ENCODE assay signal across 17 cellular contexts in genomic region chr1:53826367-53826766, GRCh38. TPM values are rescaled to one million over a fixed set of nuclear protein-coding genes. Genes with fewer than 3 reads are reported as not detected.
DNase-seq lines count a peak whose midpoint lies in the region; ATAC-seq and TF ChIP-seq lines count a peak whose summit lies in the region.
"Had no signal": no experiment of that assay in that cellular context is flagged by ENCODE, and none has a peak within 500 bp of the region (broad histone marks: within the 10 kb centered on the region; RNA-seq: fewer than 3 reads in every experiment).

No MANE protein-coding gene starts in this region.

- no TSS peak for BruUV-seq in PC-3 (replicated peaks; lab: Mats Ljungman, UMichigan)

- no peaks in the 10 kb centered on the region for H3K9me2 ChIP-seq in PC-3 (replicated peaks; ENCODE audit: low read length)

- CTCF ChIA-PET in activated CD8-positive, alpha-beta T cell treated with anti-CD3 and anti-CD28 coated beads for 36 hours (lab: Charles Lee), result interaction anchor here (0.8 to 1.2 kb wide), 3 partner anchors 9 to 34 kb away, joined by 3 to 4 read pairs (median 3); no protein-coding TSS in a partner anchor
- CTCF ChIA-PET in activated CD8-positive, alpha-beta T cell treated with anti-CD3 and anti-CD28 coated beads, Interleukin-2, amount 10 ng/mL, durations not matched to agents 7 days and 5 days (lab: Charles Lee), result interaction anchor here (1.0 to 3.0 kb wide), 3 partner anchors 10 to 35 kb away, joined by 3 to 7 read pairs (median 5); no protein-coding TSS in a partner anchor
- CTCF ChIA-PET in PC-3 (lab: Charles Lee), result interaction anchor here (0.5 to 1.0 kb wide), 2 partner anchors 10 to 341 kb away, joined by 3 to 4 read pairs; no protein-coding TSS in a partner anchor

- no peaks in the 10 kb centered on the region for H3K4me1 ChIP-seq in PC-3 (ENCODE audit: insufficient read depth, low read length)
- no peaks in the 10 kb centered on the region for H3K4me1 ChIP-seq in ascending aorta
- no peaks in the 10 kb centered on the region for H3K4me1 ChIP-seq in foreskin keratinocyte
- H3K4me1 ChIP-seq: left ventricle myocardium inferior, upper lobe of right lung had no signal

- H3K4me3 Mint-ChIP-seq in activated CD8-positive, alpha-beta T cell treated with anti-CD3 and anti-CD28 coated beads for 36 hours, result no peak overlapping the region
- no peak overlapping the region for H3K4me3 Mint-ChIP-seq in activated CD8-positive, alpha-beta T cell treated with anti-CD3 and anti-CD28 coated beads, Interleukin-2, amount 10 ng/mL, durations not matched to agents 7 days and 5 days
- H3K4me3 Mint-ChIP-seq in activated T-helper 1 cell treated with anti-CD3 and anti-CD28 coated beads, Interleukin-12 subunit alpha, Interleukin-12 subunit beta, Interleukin-2, Interleukin-4 antibody, amounts not matched to agents 30 ng/mL and 10 ng/mL and 1 ng/mL, durations not matched to agents 14 hours and 24 hours and 36 hours, result no peak overlapping the region
- H3K4me3 Mint-ChIP-seq: activated CD4-positive, alpha-beta memory T cell treated with anti-CD3 and anti-CD28 coated beads for 36 hours; T-helper 1 cell treated with Interleukin-12 subunit alpha and Interleukin-12 subunit beta and Interleukin-4 antibody, amounts not matched to agents 30 μg/mL and 1 μg/mL, for 36 hours had no signal

- no peak for DNase-seq in activated CD8-positive, alpha-beta T cell treated with anti-CD3 and anti-CD28 coated beads for 36 hours
- no peak for DNase-seq in activated CD8-positive, alpha-beta T cell treated with anti-CD3 and anti-CD28 coated beads, Interleukin-2, amount 10 ng/mL, durations not matched to agents 7 days and 5 days
- no peak for DNase-seq in PC-3
- peak; percentile 41 for DNase-seq in fibroblast of mammary gland (ENCODE audit: low read depth)
- DNase-seq in ascending aorta (ENCODE audit: low spot score in 2 of 2), result no peak
- DNase-seq in foreskin keratinocyte, result no peak
- DNase-seq in activated T-helper 1 cell treated with anti-CD3 and anti-CD28 coated beads, Interleukin-12 subunit alpha, Interleukin-12 subunit beta, Interleukin-2, Interleukin-4 antibody, amounts not matched to agents 30 ng/mL and 10 ng/mL and 1 ng/mL, durations not matched to agents 14 hours and 24 hours and 36 hours (ENCODE audit: low spot score), result no peak
- DNase-seq: activated CD4-positive, alpha-beta memory T cell treated with anti-CD3 and anti-CD28 coated beads for 36 hours; activated naive CD4-positive, alpha-beta T cell; left ventricle myocardium inferior; NCI-H2029; upper lobe of right lung had no signal

- no peak for ATAC-seq in activated CD8-positive, alpha-beta T cell treated with anti-CD3 and anti-CD28 coated beads for 36 hours
- no peak for ATAC-seq in activated CD8-positive, alpha-beta T cell treated with anti-CD3 and anti-CD28 coated beads, Interleukin-2, amount 10 ng/mL, durations not matched to agents 7 days and 5 days
- peak; percentile 61 for ATAC-seq in PC-3
- no peak for ATAC-seq in foreskin keratinocyte
- ATAC-seq in HG03139 (IDR thresholded peaks at IDR 0.05; ENCODE audit: unreplicated experiment), result no peak
- ATAC-seq: upper lobe of right lung had no signal

- H3K27ac Mint-ChIP-seq in activated CD8-positive, alpha-beta T cell treated with anti-CD3 and anti-CD28 coated beads for 36 hours, result no peak overlapping the region
- H3K27ac Mint-ChIP-seq in activated CD8-positive, alpha-beta T cell treated with anti-CD3 and anti-CD28 coated beads, Interleukin-2, amount 10 ng/mL, durations not matched to agents 7 days and 5 days, result no peak overlapping the region
- no peak overlapping the region for H3K27ac Mint-ChIP-seq in activated T-helper 1 cell treated with anti-CD3 and anti-CD28 coated beads, Interleukin-12 subunit alpha, Interleukin-12 subunit beta, Interleukin-2, Interleukin-4 antibody, amounts not matched to agents 30 ng/mL and 10 ng/mL and 1 ng/mL, durations not matched to agents 14 hours and 24 hours and 36 hours
- H3K27ac Mint-ChIP-seq: activated CD4-positive, alpha-beta memory T cell treated with anti-CD3 and anti-CD28 coated beads for 36 hours; T-helper 1 cell treated with Interleukin-12 subunit alpha and Interleukin-12 subunit beta and Interleukin-4 antibody, amounts not matched to agents 30 μg/mL and 1 μg/mL, for 36 hours had no signal

- intact Hi-C loops in activated CD8-positive, alpha-beta T cell treated with anti-CD3 and anti-CD28 coated beads for 36 hours (cut with micrococcal nuclease), result no loop called here
- intact Hi-C loops in PC-3 (cut with micrococcal nuclease) (loop anchor here (5.0 kb wide), 1 partner anchor 59 kb away; no protein-coding TSS in a partner anchor), ascending aorta (cut with DNase I) (no loop called here)
- intact Hi-C loops in activated T-helper 1 cell treated with anti-CD3 and anti-CD28 coated beads, Interleukin-12 subunit alpha, Interleukin-12 subunit beta, Interleukin-2, Interleukin-4 antibody, amounts not matched to agents 30 ng/mL and 10 ng/mL and 1 ng/mL, durations not matched to agents 14 hours and 24 hours and 36 hours (cut with micrococcal nuclease), result no loop called here

- no peak overlapping the region for H3K4me2 ChIP-seq in PC-3 (ENCODE audit: low read length)
- H3K4me2 ChIP-seq: BLaER1 treated with 17β-estradiol and CSF1 and Interleukin-3, amounts not matched to agents 10 nM and 100 nM had no signal

- H3K36me3 ChIP-seq in PC-3 (ENCODE audit: low read depth, low read length), result peaks cover 54% of the 10 kb centered on the region
- peaks cover 20 to 36% of the 10 kb centered on the region in 2 donors for H3K36me3 ChIP-seq in ascending aorta

- H3K27me3 ChIP-seq in PC-3 (ENCODE audit: low read length) (no peaks in the 10 kb centered on the region), ascending aorta (no peaks in the 10 kb centered on the region), foreskin keratinocyte (no peaks in the 10 kb centered on the region)
- H3K27me3 ChIP-seq: BLaER1 treated with 17β-estradiol and CSF1 and Interleukin-3, amounts not matched to agents 10 nM and 100 nM; upper lobe of right lung had no signal

- H3K27ac ChIP-seq in PC-3 (ENCODE audit: low read length) (no peak overlapping the region), ascending aorta (no peak overlapping the region), foreskin keratinocyte (no peak overlapping the region)
- H3K27ac ChIP-seq: BLaER1 treated with 17β-estradiol and CSF1 and Interleukin-3, amounts not matched to agents 10 nM and 100 nM; coronary artery; left ventricle myocardium inferior; skin epidermis; upper lobe of right lung had no signal

- H3K36me3 Mint-ChIP-seq in activated CD8-positive, alpha-beta T cell treated with anti-CD3 and anti-CD28 coated beads for 36 hours (ENCODE audit: low read depth), result peaks cover 43% of the 10 kb centered on the region
- H3K36me3 Mint-ChIP-seq in activated CD8-positive, alpha-beta T cell treated with anti-CD3 and anti-CD28 coated beads, Interleukin-2, amount 10 ng/mL, durations not matched to agents 7 days and 5 days (ENCODE audit: low read depth), result peaks cover 32% of the 10 kb centered on the region
- H3K36me3 Mint-ChIP-seq in activated T-helper 1 cell treated with anti-CD3 and anti-CD28 coated beads, Interleukin-12 subunit alpha, Interleukin-12 subunit beta, Interleukin-2, Interleukin-4 antibody, amounts not matched to agents 30 ng/mL and 10 ng/mL and 1 ng/mL, durations not matched to agents 14 hours and 24 hours and 36 hours (ENCODE audit: low read depth), result peaks cover 33% of the 10 kb centered on the region

- H3F3A ChIP-seq in PC-3 (ENCODE audit: low read length, unreplicated experiment), result no peaks in the 10 kb centered on the region

- no peaks in the 10 kb centered on the region for H3K4me1 Mint-ChIP-seq in activated CD8-positive, alpha-beta T cell treated with anti-CD3 and anti-CD28 coated beads for 36 hours (ENCODE audit: low read depth)
- no peaks in the 10 kb centered on the region for H3K4me1 Mint-ChIP-seq in activated CD8-positive, alpha-beta T cell treated with anti-CD3 and anti-CD28 coated beads, Interleukin-2, amount 10 ng/mL, durations not matched to agents 7 days and 5 days (ENCODE audit: low read depth)
- no peaks in the 10 kb centered on the region for H3K4me1 Mint-ChIP-seq in activated T-helper 1 cell treated with anti-CD3 and anti-CD28 coated beads, Interleukin-12 subunit alpha, Interleukin-12 subunit beta, Interleukin-2, Interleukin-4 antibody, amounts not matched to agents 30 ng/mL and 10 ng/mL and 1 ng/mL, durations not matched to agents 14 hours and 24 hours and 36 hours (ENCODE audit: low read depth)

- POLR2A ChIA-PET in activated CD8-positive, alpha-beta T cell treated with anti-CD3 and anti-CD28 coated beads for 36 hours (lab: Charles Lee), result interaction anchor here (1.2 kb wide), 1 partner anchor 39 kb away, joined by 4 read pairs; no protein-coding TSS in a partner anchor
- POLR2A ChIA-PET in activated CD8-positive, alpha-beta T cell treated with anti-CD3 and anti-CD28 coated beads, Interleukin-2, amount 10 ng/mL, durations not matched to agents 7 days and 5 days (lab: Charles Lee), result no interaction called here
- POLR2A ChIA-PET in PC-3 (lab: Charles Lee; ENCODE audit: unreplicated experiment), result no interaction called here

- TF ChIP-seq CTCF in activated CD8-positive, alpha-beta T cell treated with anti-CD3 and anti-CD28 coated beads for 36 hours (IDR thresholded peaks at IDR 0.05), result peak; percentile 11
- TF ChIP-seq CTCF in PC-3 (conservative IDR thresholded peaks at IDR 0.05; ENCODE audit: low read depth, low read length) (peak; percentile 53), fibroblast of mammary gland (conservative IDR thresholded peaks at IDR 0.05; ENCODE audit: control insufficient read depth, insufficient read depth, low read depth, low read length) (peak; percentile 38), ascending aorta (IDR thresholded peaks at IDR 0.05) (no peak), foreskin keratinocyte (conservative IDR thresholded peaks at IDR 0.05) (no peak)

- H3K4me3 ChIP-seq in PC-3 (ENCODE audit: low read length) (no peak overlapping the region), fibroblast of mammary gland (ENCODE audit: control insufficient read depth, low read depth, low read length) (no peak overlapping the region), ascending aorta (no peak overlapping the region)
- H3K4me3 ChIP-seq: BLaER1 treated with 17β-estradiol and CSF1 and Interleukin-3, amounts not matched to agents 10 nM and 100 nM; coronary artery; left ventricle myocardium inferior; skin epidermis; upper lobe of right lung had no signal

- H3K9ac ChIP-seq in PC-3 (ENCODE audit: low read length), result no peak overlapping the region
- H3K9ac ChIP-seq: BLaER1 treated with 17β-estradiol and CSF1 and Interleukin-3, amounts not matched to agents 10 nM and 100 nM had no signal

- H3K9me3 ChIP-seq in PC-3 (ENCODE audit: low read length) (no peaks in the 10 kb centered on the region), ascending aorta (no peaks in the 10 kb centered on the region)
- H3K9me3 ChIP-seq: BLaER1 treated with 17β-estradiol and CSF1 and Interleukin-3, amounts not matched to agents 10 nM and 100 nM; left ventricle myocardium inferior; upper lobe of right lung had no signal

- no peaks in the 10 kb centered on the region for H3K27me3 Mint-ChIP-seq in activated CD8-positive, alpha-beta T cell treated with anti-CD3 and anti-CD28 coated beads for 36 hours
- H3K27me3 Mint-ChIP-seq in activated CD8-positive, alpha-beta T cell treated with anti-CD3 and anti-CD28 coated beads, Interleukin-2, amount 10 ng/mL, durations not matched to agents 7 days and 5 days (ENCODE audit: low read depth), result no peaks in the 10 kb centered on the region
- no peaks in the 10 kb centered on the region for H3K27me3 Mint-ChIP-seq in activated T-helper 1 cell treated with anti-CD3 and anti-CD28 coated beads, Interleukin-12 subunit alpha, Interleukin-12 subunit beta, Interleukin-2, Interleukin-4 antibody, amounts not matched to agents 30 ng/mL and 10 ng/mL and 1 ng/mL, durations not matched to agents 14 hours and 24 hours and 36 hours (ENCODE audit: insufficient read depth)
- H3K27me3 Mint-ChIP-seq: activated CD4-positive, alpha-beta memory T cell treated with anti-CD3 and anti-CD28 coated beads for 36 hours had no signal

- H2AFZ ChIP-seq in PC-3 (ENCODE audit: low read length), result no peak overlapping the region

- 0 out of 2 replicates have a peak, but pooled peaks cover 5% of the 10 kb centered on the region for H4K20me1 ChIP-seq in PC-3 (ENCODE audit: low read length)

- peaks cover 12% of the 10 kb centered on the region for H3K79me2 ChIP-seq in PC-3 (ENCODE audit: low read length)

- H3K9me3 Mint-ChIP-seq in activated CD8-positive, alpha-beta T cell treated with anti-CD3 and anti-CD28 coated beads for 36 hours, result no peaks in the 10 kb centered on the region
- H3K9me3 Mint-ChIP-seq in activated CD8-positive, alpha-beta T cell treated with anti-CD3 and anti-CD28 coated beads, Interleukin-2, amount 10 ng/mL, durations not matched to agents 7 days and 5 days (ENCODE audit: insufficient read depth), result no peaks in the 10 kb centered on the region
- no peaks in the 10 kb centered on the region for H3K9me3 Mint-ChIP-seq in activated T-helper 1 cell treated with anti-CD3 and anti-CD28 coated beads, Interleukin-12 subunit alpha, Interleukin-12 subunit beta, Interleukin-2, Interleukin-4 antibody, amounts not matched to agents 30 ng/mL and 10 ng/mL and 1 ng/mL, durations not matched to agents 14 hours and 24 hours and 36 hours
- H3K9me3 Mint-ChIP-seq: activated CD4-positive, alpha-beta memory T cell treated with anti-CD3 and anti-CD28 coated beads for 36 hours; T-helper 1 cell treated with Interleukin-12 subunit alpha and Interleukin-12 subunit beta and Interleukin-4 antibody, amounts not matched to agents 30 μg/mL and 1 μg/mL, for 36 hours had no signal

RNA-seq across cellular contexts. Expression of gene NDC1, which starts 11.7 kb away (rescaled TPM):
- 10 to 100 TPM; 39.6 to 43.9 TPM for total RNA-seq in activated CD8-positive, alpha-beta T cell treated with anti-CD3 and anti-CD28 coated beads for 36 hours
- total RNA-seq in activated CD8-positive, alpha-beta T cell treated with anti-CD3 and anti-CD28 coated beads, Interleukin-2, amount 10 ng/mL, durations not matched to agents 7 days and 5 days, result 10 to 100 TPM; 27.8 to 28.6 TPM
- total RNA-seq in PC-3 (2014; rRNA removed), result 59.3 and 63.6 TPM in 2 replicates
- total RNA-seq in ascending aorta, result 9.3 TPM
- total RNA-seq in foreskin keratinocyte, result 34.4 and 40.0 TPM in 2 replicates
- 12.1 and 17.4 TPM in 2 replicates for polyA plus RNA-seq in foreskin keratinocyte
- total RNA-seq in activated T-helper 1 cell treated with anti-CD3 and anti-CD28 coated beads, Interleukin-12 subunit alpha, Interleukin-12 subunit beta, Interleukin-2, Interleukin-4 antibody, amounts not matched to agents 30 ng/mL and 10 ng/mL and 1 ng/mL, durations not matched to agents 14 hours and 24 hours and 36 hours, result 33.2 and 38.2 TPM in 2 replicates

Comparison
In these comparisons a context has a peak if more than half of its experiments do, and no peak if none do; other contexts are left out.
1. CTCF ChIP-seq: peak in activated CD8-positive, alpha-beta T cell treated with anti-CD3 and anti-CD28 coated beads for 36 hours (single experiment), PC-3 (single experiment) and fibroblast of mammary gland (single experiment); none in ascending aorta (0 of 3) and foreskin keratinocyte (single experiment).